Comparison of ENCODE assay signal across 22 cellular contexts in genomic region chr14:64604001-64604400, GRCh38. TPM values are rescaled to one million over a fixed set of nuclear protein-coding genes. Genes with fewer than 3 reads are reported as not detected.
"Had no signal": no experiment of that assay in that cellular context is flagged by ENCODE, and none has a peak within 500 bp of the region (broad histone marks: within the 10 kb centered on the region; RNA-seq: fewer than 3 reads in every experiment).

No MANE protein-coding gene starts in this region.

- H3K4me3 ChIP-seq: breast epithelium, Peyer's patch, SK-N-MC had no signal

- H3K27me3 ChIP-seq: breast epithelium, Peyer's patch had no signal

- H3K27ac ChIP-seq: breast epithelium, Peyer's patch, SK-N-MC had no signal

- H3K9me3 ChIP-seq: breast epithelium, Peyer's patch had no signal

- H3K4me1 ChIP-seq: breast epithelium, Peyer's patch had no signal

- H3K36me3 ChIP-seq: breast epithelium, Peyer's patch had no signal

- DNase-seq: activated CD4-positive, alpha-beta T cell treated with anti-CD3 and anti-CD28 coated beads for 4 hours; activated CD8-positive, alpha-beta memory T cell treated with anti-CD3 and anti-CD28 coated beads, Interleukin-2, amount 50 U/mL, for 48 hours; activated CD8-positive, alpha-beta T cell treated with anti-CD3 and anti-CD28 coated beads for 36 hours; activated effector memory CD4-positive, alpha-beta T cell treated with Interleukin-2 at 50 U/mL for 16 hours; activated naive CD4-positive, alpha-beta T cell; activated T-cell treated with anti-CD3 and anti-CD28 coated beads, Interleukin-2, amount 50 U/mL, for 1 hour; aorta; central memory CD4-positive, alpha-beta T cell; MM.1S; NCI-H1105; NCI-H1436; NCI-H1694 treated with DMSO at 0.1 percent for 48 hours; NCI-H226; NCI-H526; OCI-M1; Peyer's patch; T-cell; T-helper 2 cell; T1000 had no signal

- ATAC-seq: activated CD4-positive, CD25-positive, alpha-beta regulatory T cell treated with anti-CD3 and anti-CD28 coated beads, Interleukin-2, amount 50 U/mL, for 24 hours; activated CD8-positive, alpha-beta T cell treated with anti-CD3 and anti-CD28 coated beads for 36 hours; T-cell had no signal

RNA-seq across cellular contexts. Expression of gene PPP1R36, which starts 54.2 kb away (rescaled TPM):
- total RNA-seq: T-cell had no signal
